In genomic region chr1:29870621-29871020, GRCh38 we compare ENCODE assay signal across 15 cellular contexts.
A peak's percentile ranks its signal among the peaks of the same experiment; 100 is the strongest.
DNase-seq lines count a peak whose midpoint lies in the region; ATAC-seq and TF ChIP-seq lines count a peak whose summit lies in the region.
"Had no signal": no experiment of that assay in that cellular context is flagged by ENCODE, and none has a peak within 500 bp of the region (broad histone marks: within the 10 kb centered on the region; RNA-seq: fewer than 3 reads in every experiment).

No MANE protein-coding gene starts in this region.

- ATAC-seq in left cardiac atrium, result no peak
- ATAC-seq in GM19035 (IDR thresholded peaks at IDR 0.05; ENCODE audit: unreplicated experiment), result no peak
- no peak for ATAC-seq in GM21786 (IDR thresholded peaks at IDR 0.05; ENCODE audit: unreplicated experiment)
- ATAC-seq: A549; CD8-positive, alpha-beta T cell had no signal

- no peak for TF ChIP-seq CTCF in type B pancreatic cell (conservative IDR thresholded peaks at IDR 0.05)

- peaks cover 11% of the 10 kb centered on the region for H3K27me3 Mint-ChIP-seq in type B pancreatic cell

- intact Hi-C loops in cardiac septum (cut with DNase I) (no loop called here), left cardiac atrium (cut with DNase I) (no loop called here)

- no peak overlapping the region for H3K4me3 Mint-ChIP-seq in type B pancreatic cell
- H3K4me3 Mint-ChIP-seq: B cell; CD4-positive, alpha-beta T cell; CD8-positive, alpha-beta T cell had no signal

- H3K9me3 Mint-ChIP-seq in type B pancreatic cell, result peaks cover 11% of the 10 kb centered on the region
- H3K9me3 Mint-ChIP-seq: CD4-positive, alpha-beta T cell had no signal

- DNase-seq in cardiac septum (ENCODE audit: low spot score), result peak; percentile 53
- DNase-seq in left cardiac atrium, result no peak
- peak; percentile 59 for DNase-seq in mesenteric fat pad (ENCODE audit: low spot score)
- peak; percentile 53 for DNase-seq in type B pancreatic cell (ENCODE audit: extremely low spot score, unreplicated experiment)
- DNase-seq: AML-193; Caco-2; Calu3; CD4-positive, alpha-beta T cell; CD8-positive, alpha-beta T cell; DMS79 treated with DMSO at 0.1 percent for 48 hours; GF-D8 had no signal

- no peaks in the 10 kb centered on the region for H3K36me3 Mint-ChIP-seq in type B pancreatic cell
- H3K36me3 Mint-ChIP-seq: CD8-positive, alpha-beta T cell had no signal

- no peaks in the 10 kb centered on the region for H3K4me1 Mint-ChIP-seq in type B pancreatic cell (ENCODE audit: unreplicated experiment)
- H3K4me1 Mint-ChIP-seq: B cell had no signal

- H3K27ac Mint-ChIP-seq in type B pancreatic cell, result no peak overlapping the region
- H3K27ac Mint-ChIP-seq: B cell; CD4-positive, alpha-beta T cell; CD8-positive, alpha-beta T cell had no signal
